ENCODE assay signal across 17 cellular contexts in the genomic region with DNA sequence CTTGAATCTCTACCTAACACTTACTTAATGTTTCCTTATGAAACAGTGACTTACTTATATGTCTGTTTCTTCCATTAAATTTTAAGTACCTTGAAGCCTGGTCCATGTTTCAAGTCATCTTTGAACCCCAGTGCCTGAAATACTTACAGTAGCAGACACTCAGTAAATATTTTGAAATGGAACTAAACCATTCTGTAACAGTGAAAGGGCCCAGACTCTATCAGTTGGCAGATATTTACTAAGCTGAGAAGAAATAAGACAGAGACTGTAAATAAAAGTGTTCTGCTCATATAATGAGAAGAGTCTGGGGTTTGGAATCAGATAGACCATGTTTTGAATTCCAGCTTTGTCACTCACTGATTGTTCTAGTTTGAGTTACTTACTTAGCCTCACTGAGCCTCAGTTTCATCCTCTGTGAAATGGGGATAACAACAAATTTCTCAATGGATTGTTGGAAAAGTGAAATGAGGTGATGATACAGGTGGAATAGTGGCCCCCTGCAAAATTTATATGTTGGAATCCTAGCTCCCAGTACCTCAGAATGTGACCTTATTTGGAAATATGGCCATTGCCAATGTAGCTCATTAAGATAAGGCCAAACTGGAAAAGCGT.
"Had no signal": no experiment of that assay in that cellular context is flagged by ENCODE, and none has a peak within 500 bp of the region (broad histone marks: within the 10 kb centered on the region; RNA-seq: fewer than 3 reads in every experiment).

No MANE protein-coding gene starts in this region.

- H3K4me3 Mint-ChIP-seq: dendritic cell treated with granulocyte-macrophage colony-stimulating factor and Interleukin-4, amounts not matched to agents 40 ng/mL and 50 ng/mL, for 4 days; effector memory CD8-positive, alpha-beta T cell; naive B cell; nephron had no signal

- H3K4me1 ChIP-seq: stomach had no signal

- H3K4me1 Mint-ChIP-seq: naive B cell had no signal

- H3K4me3 ChIP-seq: esophagus muscularis mucosa, lung, skin epidermis, stomach, thoracic aorta, transverse colon had no signal

- H3K27me3 Mint-ChIP-seq: dendritic cell treated with granulocyte-macrophage colony-stimulating factor and Interleukin-4, amounts not matched to agents 40 ng/mL and 50 ng/mL, for 4 days had no signal

- H3K27me3 ChIP-seq: esophagus muscularis mucosa, stomach, transverse colon had no signal

- H3K9me3 ChIP-seq: esophagus muscularis mucosa, stomach, thoracic aorta, transverse colon had no signal

- ATAC-seq: effector memory CD8-positive, alpha-beta T cell; left colon had no signal

- DNase-seq: effector memory CD8-positive, alpha-beta T cell; foreskin fibroblast; left colon; left ventricle myocardium superior; naive B cell; stimulated activated CD4-positive, alpha-beta T cell treated with anti-CD3 and anti-CD28 coated beads, Interleukin-12 subunit alpha, Interleukin-12 subunit beta, amount 100 ng/mL, for 4 hours; stimulated activated naive CD4-positive, alpha-beta T cell; stomach; substantia nigra; transverse colon had no signal

- H3K36me3 ChIP-seq: esophagus muscularis mucosa, stomach, thoracic aorta, transverse colon had no signal

- H3K27ac ChIP-seq: epithelial cell of prostate, esophagus muscularis mucosa, skin epidermis, thoracic aorta, transverse colon had no signal

- H3K9me3 Mint-ChIP-seq: dendritic cell treated with granulocyte-macrophage colony-stimulating factor and Interleukin-4, amounts not matched to agents 40 ng/mL and 50 ng/mL, for 4 days; effector memory CD8-positive, alpha-beta T cell; naive B cell; nephron had no signal

- H3K36me3 Mint-ChIP-seq: naive B cell had no signal

- H3K27ac Mint-ChIP-seq: dendritic cell treated with granulocyte-macrophage colony-stimulating factor and Interleukin-4, amounts not matched to agents 40 ng/mL and 50 ng/mL, for 4 days; effector memory CD8-positive, alpha-beta T cell; naive B cell had no signal
